Comparison of ENCODE assay signal across 1 cellular context in the genomic region with DNA sequence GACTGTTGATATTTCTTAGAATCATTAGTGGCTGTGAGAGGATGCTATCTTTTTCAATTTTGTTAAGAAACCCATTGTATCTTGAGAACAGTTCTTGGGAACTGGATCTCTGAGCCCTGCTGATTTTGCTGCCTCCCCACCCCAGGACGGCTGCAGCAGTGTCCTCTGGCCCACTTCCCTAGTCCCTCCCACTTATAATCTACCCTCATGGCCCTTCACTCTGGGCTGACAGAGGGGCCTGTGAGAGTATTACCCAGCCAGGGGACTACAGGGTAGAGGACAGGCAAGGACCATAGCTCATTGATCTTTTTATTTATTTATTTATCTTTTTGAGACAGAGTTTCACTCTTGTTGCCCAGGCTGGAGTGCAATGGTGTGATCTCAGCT.
TF ChIP-seq lines count a peak whose summit lies in the region.

No MANE protein-coding gene starts in this region.

TF ChIP-seq in IMR-90, 13 proteins besides CTCF, POLR2A, EP300 and RAD21:
- TF ChIP-seq RFX5 (IDR thresholded peaks at IDR 0.05; ENCODE audit: low read depth, low read length) (no peak), SMC3 (IDR thresholded peaks at IDR 0.05; ENCODE audit: low read depth, low read length) (no peak), MXI1 (IDR thresholded peaks at IDR 0.05; ENCODE audit: borderline replicate concordance, low read depth, low read length) (no peak), MAFK (IDR thresholded peaks at IDR 0.05; ENCODE audit: low read depth, low read length) (no peak), BHLHE40 (IDR thresholded peaks at IDR 0.05; ENCODE audit: low read depth, low read length) (no peak), CEBPB (IDR thresholded peaks at IDR 0.05; ENCODE audit: low read depth, low read length) (no peak), CHD1 (IDR thresholded peaks at IDR 0.05; ENCODE audit: low read depth, low read length) (no peak), NFE2L2 (IDR thresholded peaks at IDR 0.05; ENCODE audit: low read depth, low read length) (no peak), RCOR1 (IDR thresholded peaks at IDR 0.05; ENCODE audit: insufficient replicate concordance, low read length) (no peak), FOS (IDR thresholded peaks at IDR 0.05; ENCODE audit: low read depth, low read length) (no peak), MAZ (IDR thresholded peaks at IDR 0.05; ENCODE audit: borderline replicate concordance, low read depth, low read length) (no peak)
- TF ChIP-seq, protein P1, sequence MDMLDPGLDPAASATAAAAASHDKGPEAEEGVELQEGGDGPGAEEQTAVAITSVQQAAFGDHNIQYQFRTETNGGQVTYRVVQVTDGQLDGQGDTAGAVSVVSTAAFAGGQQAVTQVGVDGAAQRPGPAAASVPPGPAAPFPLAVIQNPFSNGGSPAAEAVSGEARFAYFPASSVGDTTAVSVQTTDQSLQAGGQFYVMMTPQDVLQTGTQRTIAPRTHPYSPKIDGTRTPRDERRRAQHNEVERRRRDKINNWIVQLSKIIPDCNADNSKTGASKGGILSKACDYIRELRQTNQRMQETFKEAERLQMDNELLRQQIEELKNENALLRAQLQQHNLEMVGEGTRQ (IDR thresholded peaks at IDR 0.05; ENCODE audit: low read depth, low read length): no peak
- TF ChIP-seq, protein P2, sequence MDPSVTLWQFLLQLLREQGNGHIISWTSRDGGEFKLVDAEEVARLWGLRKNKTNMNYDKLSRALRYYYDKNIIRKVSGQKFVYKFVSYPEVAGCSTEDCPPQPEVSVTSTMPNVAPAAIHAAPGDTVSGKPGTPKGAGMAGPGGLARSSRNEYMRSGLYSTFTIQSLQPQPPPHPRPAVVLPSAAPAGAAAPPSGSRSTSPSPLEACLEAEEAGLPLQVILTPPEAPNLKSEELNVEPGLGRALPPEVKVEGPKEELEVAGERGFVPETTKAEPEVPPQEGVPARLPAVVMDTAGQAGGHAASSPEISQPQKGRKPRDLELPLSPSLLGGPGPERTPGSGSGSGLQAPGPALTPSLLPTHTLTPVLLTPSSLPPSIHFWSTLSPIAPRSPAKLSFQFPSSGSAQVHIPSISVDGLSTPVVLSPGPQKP (IDR thresholded peaks at IDR 0.05; ENCODE audit: borderline replicate concordance, low read depth, low read length): no peak
